11 cellular contexts compared by ENCODE assay signal in genomic region chrX:154384284-154384892, GRCh38. TPM values are rescaled to one million over a fixed set of nuclear protein-coding genes. Genes with fewer than 3 reads are reported as not detected.
A peak's percentile ranks its signal among the peaks of the same experiment; 100 is the strongest.
DNase-seq lines count a peak whose midpoint lies in the region; ATAC-seq and TF ChIP-seq lines count a peak whose summit lies in the region.
"Had no signal": no experiment of that assay in that cellular context is flagged by ENCODE, and none has a peak within 500 bp of the region (broad histone marks: within the 10 kb centered on the region; RNA-seq: fewer than 3 reads in every experiment).

No MANE protein-coding gene starts in this region.

- DNase-seq in SJSA1 (ENCODE audit: low read depth in 1 of 2, low spot score in 2 of 2) (no peak), spleen (no peak), NCI-H2196 treated with DMSO at 0.1 percent for 48 hours (lab: John Stamatoyannopoulos, UW; ENCODE audit: unreplicated experiment) (no peak), NCI-H1105 (lab: John Stamatoyannopoulos, UW) (no peak)
- no peak for DNase-seq in stimulated activated naive CD8-positive, alpha-beta T cell treated with anti-CD3 and anti-CD28 coated beads, Interleukin-15, Interleukin-2, amounts not matched to agents 100 U/mL and 50 U/mL, for 24 hours
- DNase-seq: activated B cell treated with CpG ODN at 0.5 μM for 24 hours; activated naive CD4-positive, alpha-beta T cell; PC-9 had no signal

- TF ChIP-seq EP300 in gastroesophageal sphincter (IDR thresholded peaks at IDR 0.05), result no peak

- H3K4me1 ChIP-seq in SJSA1 (replicated peaks), result peaks cover 48% of the 10 kb centered on the region
- H3K4me1 ChIP-seq in gastroesophageal sphincter, result peaks cover 0 to 40% (median 8%) of the 10 kb centered on the region in 3 donors
- H3K4me1 ChIP-seq in spleen, result peaks cover 7 to 30% (median 15%) of the 10 kb centered on the region in 6 donors
- H3K4me1 ChIP-seq: prostate gland had no signal

- TF ChIP-seq CTCF in GM12873 (IDR thresholded peaks at IDR 0.05; ENCODE audit: insufficient read depth, low read depth, low read length, missing control alignments) (peak; percentile 4), gastroesophageal sphincter (IDR thresholded peaks at IDR 0.05) (peak in 3 of 4 experiments; percentile 12 to 60 (median 33)), spleen (IDR thresholded peaks at IDR 0.05 in 8 of 11, conservative IDR thresholded peaks at IDR 0.05 in 3 of 11) (peak in 7 of 11 experiments; percentile 28 to 43 (median 38))

- peaks cover 23% of the 10 kb centered on the region for H3K36me3 ChIP-seq in SJSA1
- peaks cover 0 to 5% of the 10 kb centered on the region in 2 donors for H3K36me3 ChIP-seq in gastroesophageal sphincter
- peaks cover 0 to 22% (median 0%) of the 10 kb centered on the region in 6 donors for H3K36me3 ChIP-seq in spleen
- H3K36me3 ChIP-seq: prostate gland had no signal

- H3K27me3 ChIP-seq in SJSA1 (replicated peaks), result no peaks in the 10 kb centered on the region
- H3K27me3 ChIP-seq in gastroesophageal sphincter, result no peaks in the 10 kb centered on the region
- no peaks in the 10 kb centered on the region for H3K27me3 ChIP-seq in spleen (replicated peaks in 1 of 7)

- ATAC-seq in gastroesophageal sphincter, result no peak
- ATAC-seq in stimulated activated naive CD8-positive, alpha-beta T cell treated with anti-CD3 and anti-CD28 coated beads, Interleukin-15, Interleukin-2, amounts not matched to agents 100 U/mL and 50 U/mL, for 24 hours, result no peak

- H3K27ac ChIP-seq in SJSA1 (peak overlapping the region; percentile 26; the same call in 1 of the 2 replicates), gastroesophageal sphincter (peak overlapping the region in 3 of 4 donors; percentile 53 to 99 (median 57)), spleen (no peak overlapping the region)
- H3K27ac ChIP-seq: PC-9, prostate gland had no signal

- TF ChIP-seq POLR2A in gastroesophageal sphincter (IDR thresholded peaks at IDR 0.05) (no peak), spleen (IDR thresholded peaks at IDR 0.05) (no peak)

- WGBS in gastroesophageal sphincter (ENCODE audit: low coverage in 1 of 2), 2 donors, result 50% methylated on average over 1 of the region's 8 CpGs; no CpG with 5 or more reads in 1 of the 2 donors
- 61 to 66% (median 62%) methylated on average over 7 to 8 of the region's 8 CpGs for WGBS in spleen, 5 donors

- intact Hi-C loops in spleen (cut with DNase I; ENCODE audit: low total_unique reads), result no loop called here

- H3K4me3 ChIP-seq in SJSA1, result no peak overlapping the region
- no peak overlapping the region for H3K4me3 ChIP-seq in gastroesophageal sphincter
- no peak overlapping the region for H3K4me3 ChIP-seq in spleen
- H3K4me3 ChIP-seq: PC-9, prostate gland had no signal

- no peaks in the 10 kb centered on the region for H3K9me3 ChIP-seq in SJSA1 (replicated peaks)
- H3K9me3 ChIP-seq in gastroesophageal sphincter, result no peaks in the 10 kb centered on the region
- no peaks in the 10 kb centered on the region for H3K9me3 ChIP-seq in spleen
- H3K9me3 ChIP-seq: prostate gland had no signal

RNA-seq across cellular contexts. Expression of gene EMD, which starts 5.3 kb away (rescaled TPM):
- total RNA-seq in SJSA1 (2014; rRNA removed; shearing (Covaris generic)), result 17.7 and 42.3 TPM in 2 replicates
- total RNA-seq in gastroesophageal sphincter (10 to 100 TPM; 41.0 to 58.6 (median 50.6) TPM), spleen (10 to 100 TPM; 29.8 to 56.3 (median 49.9) TPM)
- polyA plus RNA-seq in spleen, result 10 to 100 TPM; 77.8 to 83.1 (median 78.9) TPM

RNA-seq across cellular contexts. Expression of gene FLNA, which starts 10.0 kb away (rescaled TPM):
- total RNA-seq in SJSA1 (2014; rRNA removed; shearing (Covaris generic)), result 918 and 1,686 TPM in 2 replicates
- total RNA-seq in gastroesophageal sphincter, result over 10,000 TPM in 1 of 4 donors, 1,000 to 10,000 TPM in 3; 7,815 to 15,318 (median 8,757) TPM
- total RNA-seq in spleen, result 1,000 to 10,000 TPM in 1 of 7 donors, 100 to 1,000 TPM in 6; 401 to 1,447 (median 668) TPM
- 100 to 1,000 TPM; 259 to 548 (median 322) TPM for polyA plus RNA-seq in spleen

RNA-seq across cellular contexts. Expression of gene RPL10, which starts 13.8 kb away (rescaled TPM):
- total RNA-seq in SJSA1 (2014; rRNA removed; shearing (Covaris generic)), result 1,843 and 4,201 TPM in 2 replicates
- total RNA-seq in gastroesophageal sphincter, result 1,000 to 10,000 TPM; 3,970 to 7,427 (median 5,392) TPM
- 1,000 to 10,000 TPM; 2,711 to 4,089 (median 3,238) TPM for total RNA-seq in spleen
- 1,000 to 10,000 TPM; 6,919 to 9,324 (median 8,870) TPM for polyA plus RNA-seq in spleen

RNA-seq across cellular contexts. Expression of gene DNASE1L1, which starts 24.7 kb away (rescaled TPM):
- total RNA-seq in SJSA1 (2014; rRNA removed; shearing (Covaris generic)), result 30.9 and 41.8 TPM in 2 replicates
- total RNA-seq in gastroesophageal sphincter, result 10 to 100 TPM; 11.1 to 29.3 (median 22.3) TPM
- total RNA-seq in spleen, result 10 to 100 TPM; 25.9 to 54.5 (median 43.5) TPM
- polyA plus RNA-seq in spleen, result 10 to 100 TPM; 18.1 to 26.5 (median 22.5) TPM

RNA-seq across cellular contexts. Expression of gene TAFAZZIN, which starts 27.0 kb away (rescaled TPM):
- 11.3 and 17.7 TPM in 2 replicates for total RNA-seq in SJSA1 (2014; rRNA removed; shearing (Covaris generic))
- total RNA-seq in gastroesophageal sphincter (10 to 100 TPM; 11.7 to 54.5 (median 24.4) TPM), spleen (100 to 1,000 TPM in 1 of 7 donors, 10 to 100 TPM in 6; 70.1 to 107 (median 76.3) TPM)
- 100 to 1,000 TPM in 2 of 3 donors, 10 to 100 TPM in 1; 65.7 to 135 (median 115) TPM for polyA plus RNA-seq in spleen

Comparison
In these comparisons a context has a peak if more than half of its experiments do, and no peak if none do; other contexts are left out.
1. H3K27ac ChIP-seq: peak in SJSA1 (single experiment) and gastroesophageal sphincter (3 of 4); none in spleen (0 of 8).
2. Peak in every context shown above with its lines, with median percentiles within 50 percentile points of each other: CTCF ChIP-seq.